ENCODE assay signal across 8 cellular contexts in the genomic region with DNA sequence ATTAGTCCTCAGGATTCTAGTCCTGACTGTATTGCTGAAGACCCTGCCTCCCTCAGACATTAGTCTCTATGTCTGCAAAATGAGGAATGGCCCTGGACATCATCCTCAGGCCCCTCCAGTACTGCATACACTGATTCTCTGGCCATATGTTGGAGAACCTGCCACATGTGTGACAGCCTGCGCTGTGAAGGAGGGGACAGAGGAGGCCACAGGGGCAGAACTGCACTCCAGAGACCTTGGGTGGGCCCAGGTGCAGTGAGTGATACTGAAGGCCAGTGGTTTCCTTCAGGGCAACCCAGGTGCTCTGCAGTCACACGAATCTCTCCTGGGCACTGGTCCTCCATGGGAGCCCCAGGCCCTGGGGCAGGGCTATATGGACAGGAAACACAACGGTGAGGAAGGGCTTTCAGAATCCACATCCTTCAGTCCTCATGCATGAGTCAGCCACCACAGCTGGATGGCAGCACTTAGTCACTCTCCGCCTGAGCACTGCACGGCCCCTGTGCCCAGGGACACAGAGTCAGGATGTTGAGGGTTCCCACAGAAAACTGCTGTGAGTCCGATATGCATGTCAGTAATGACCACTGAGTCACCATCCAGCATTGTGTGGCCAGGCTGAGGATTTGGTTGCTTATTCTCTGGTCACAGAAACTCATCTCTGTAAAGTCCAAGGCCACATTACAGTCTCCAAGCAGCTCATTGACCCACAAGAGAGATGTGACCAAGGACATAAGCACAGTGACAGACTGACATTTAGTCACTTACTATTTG. TPM values are rescaled to one million over a fixed set of nuclear protein-coding genes. Genes with fewer than 3 reads are reported as not detected.
DNase-seq lines count a peak whose midpoint lies in the region; ATAC-seq and TF ChIP-seq lines count a peak whose summit lies in the region.

No MANE protein-coding gene starts in this region.

- H3K4me1 ChIP-seq in ACC112 (ENCODE audit: control insufficient read depth, insufficient read depth, low read length, unreplicated experiment): peaks cover 39% of the 10 kb centered on the region
- H3K4me1 ChIP-seq in muscle layer of colon (ENCODE audit: insufficient read depth, low read length): peaks cover 37% of the 10 kb centered on the region

- no peak overlapping the region for H2AFZ ChIP-seq in ACC112 (ENCODE audit: low read length, unreplicated experiment)

- H3K27me3 ChIP-seq in ACC112 (ENCODE audit: insufficient read depth, low read length): no peaks in the 10 kb centered on the region
- no peaks in the 10 kb centered on the region for H3K27me3 ChIP-seq in MG63
- no peaks in the 10 kb centered on the region for H3K27me3 ChIP-seq in muscle layer of colon (ENCODE audit: control insufficient read depth in 1 of 2, insufficient read depth in 2 of 2, low read length in 2 of 2)

- H3K27ac ChIP-seq in ACC112 (ENCODE audit: low read depth, low read length) (peak overlapping the region; percentile 79), muscle layer of colon (ENCODE audit: low read depth, low read length) (peak overlapping the region; percentile 19)

- H3K9ac ChIP-seq in muscle layer of colon (ENCODE audit: low read length): no peak overlapping the region

- no peak overlapping the region; the same call in 1 of the 2 replicates for H3K4me3 ChIP-seq in ACC112 (ENCODE audit: low read depth, low read length)
- H3K4me3 ChIP-seq in MG63: no peak overlapping the region
- H3K4me3 ChIP-seq in muscle layer of colon (ENCODE audit: low read depth in 1 of 2, low read length in 2 of 2): no peak overlapping the region

- H3K9me3 ChIP-seq in MG63 (no peaks in the 10 kb centered on the region), muscle layer of colon (ENCODE audit: low read length) (no peaks in the 10 kb centered on the region)

- H3K36me3 ChIP-seq in ACC112 (ENCODE audit: insufficient read depth, low read length) (no peaks in the 10 kb centered on the region), MG63 (no peaks in the 10 kb centered on the region), muscle layer of colon (ENCODE audit: insufficient read depth, low read length) (no peaks in the 10 kb centered on the region)

- peak; percentile 79 for ATAC-seq in GM18909 (IDR thresholded peaks at IDR 0.05; ENCODE audit: poor library complexity, unreplicated experiment)

- POLR2A ChIA-PET in GM10248 (lab: Yijun Ruan, JAX): no interaction called here

- H3K79me2 ChIP-seq in ACC112 (ENCODE audit: control insufficient read depth, insufficient read depth, low read length, unreplicated experiment): peaks cover 27% of the 10 kb centered on the region

- DNase-seq in MG63 (peak; percentile 97), brain pericyte (ENCODE audit: low read depth, low spot score) (peak; percentile 88), SKM-1 treated with dmso at 0.1 percent for 144 hours (lab: John Stamatoyannopoulos, UW; ENCODE audit: unreplicated experiment) (no peak), GM10248 (ENCODE audit: extremely low spot score) (no peak), NCI-H1417 treated with DMSO at 0.1 percent for 48 hours (lab: John Stamatoyannopoulos, UW) (no peak)

- CTCF ChIA-PET in GM10248 (lab: Yijun Ruan, JAX): no interaction called here

- TF ChIP-seq CTCF in GM10248 (IDR thresholded peaks at IDR 0.05; ENCODE audit: control extremely low read depth, extremely low read depth, low read depth, missing control alignments): no peak

RNA-seq across cellular contexts. Expression of a gene that starts 39.7 kb away (rescaled TPM):
- total RNA-seq in MG63 (2014; rRNA removed; shearing (Covaris generic); ENCODE audit: low replicate concordance): 2.7 TPM in 1 of 2 replicates, not detected in the other

Comparison
In these comparisons a context has a peak if more than half of its experiments do, and no peak if none do; other contexts are left out.
1. DNase-seq: peak in MG63 (single experiment) and brain pericyte (single experiment); none in SKM-1 treated with dmso at 0.1 percent for 144 hours (single experiment), GM10248 (single experiment) and NCI-H1417 treated with DMSO at 0.1 percent for 48 hours (single experiment).